2 cellular contexts compared by ENCODE assay signal in genomic region chr14:68440776-68441175, GRCh38.
A peak's percentile ranks its signal among the peaks of the same experiment; 100 is the strongest.
TF ChIP-seq lines count a peak whose summit lies in the region.

No MANE protein-coding gene starts in this region.

TF ChIP-seq in liver, 16 proteins besides CTCF, POLR2A, EP300 and RAD21 (continued from another document):
- TF ChIP-seq REST (IDR thresholded peaks at IDR 0.05) = no peak
- TF ChIP-seq HNF4A (conservative IDR thresholded peaks at IDR 0.05) = peak; percentile 8 to 36
- TF ChIP-seq SP1 (IDR thresholded peaks at IDR 0.05) = no peak
- peak in 1 of 2 donors; percentile 18 for TF ChIP-seq JUND (IDR thresholded peaks at IDR 0.05)

TF ChIP-seq in HepG2, 621 proteins besides CTCF, POLR2A, EP300 and RAD21 (continued from another document):
- TF ChIP-seq ZBTB40 (IDR thresholded peaks at IDR 0.05) (no peak), ZBTB40 (CRISPR knock-in tag; IDR thresholded peaks at IDR 0.05) (no peak), ZBTB14 (CRISPR knock-in tag; IDR thresholded peaks at IDR 0.05) (no peak), MBNL3 (CRISPR knock-in tag; conservative IDR thresholded peaks at IDR 0.05) (no peak), BRD4 (CRISPR knock-in tag; IDR thresholded peaks at IDR 0.05) (no peak), MXD3 (CRISPR knock-in tag; IDR thresholded peaks at IDR 0.05) (no peak), NFKBIZ (CRISPR knock-in tag; IDR thresholded peaks at IDR 0.05) (no peak), ZNF562 (CRISPR knock-in tag; IDR thresholded peaks at IDR 0.05; ENCODE audit: borderline replicate concordance) (no peak), MAFG (CRISPR knock-in tag; IDR thresholded peaks at IDR 0.05) (no peak), NFATC3 (CRISPR knock-in tag; IDR thresholded peaks at IDR 0.05) (no peak), MED13 (CRISPR knock-in tag; IDR thresholded peaks at IDR 0.05) (no peak), ZBTB7B (CRISPR knock-in tag; IDR thresholded peaks at IDR 0.05) (no peak), MAX (IDR thresholded peaks at IDR 0.05) (no peak), KLF12 (CRISPR knock-in tag; IDR thresholded peaks at IDR 0.05; ENCODE audit: borderline replicate concordance) (no peak), HDAC6 (IDR thresholded peaks at IDR 0.05; ENCODE audit: low read depth, low read length) (no peak), DPF2 (CRISPR knock-in tag; IDR thresholded peaks at IDR 0.05; ENCODE audit: borderline replicate concordance, low read depth) (no peak), ZNF446 (CRISPR knock-in tag; IDR thresholded peaks at IDR 0.05) (no peak)
